8 cellular contexts compared by ENCODE assay signal in genomic region chr17:50533720-50534148, GRCh38. TPM values are rescaled to one million over a fixed set of nuclear protein-coding genes. Genes with fewer than 3 reads are reported as not detected.
DNase-seq lines count a peak whose midpoint lies in the region; ATAC-seq and TF ChIP-seq lines count a peak whose summit lies in the region.

No MANE protein-coding gene starts in this region.

- peaks cover 0 to 30% (median 2%) of the 10 kb centered on the region in 3 donors for H3K27me3 ChIP-seq in psoas muscle (ENCODE audit: insufficient read depth in 3 of 3, low read length in 2 of 3)

- 0 to 6% (median 3%) methylated on average over 15 to 17 of the region's 17 CpGs for WGBS in psoas muscle, 3 donors

- no peaks in the 10 kb centered on the region for H3K36me3 ChIP-seq in psoas muscle (ENCODE audit: insufficient read depth in 1 of 2, low read depth in 1 of 2)

- intact Hi-C loops in psoas muscle (cut with DNase I) = no loop called here

- H3K27ac ChIP-seq in psoas muscle = no peak overlapping the region

- DNase-seq in EH (ENCODE audit: low read depth) (peak; percentile 61), OCI-M1 (lab: John Stamatoyannopoulos, UW) (peak; percentile 50), glomerular visceral epithelial cell (ENCODE audit: extremely low spot score) (peak; percentile 37), psoas muscle (peak in 1 of 2 donors; percentile 56), SW 1271 (lab: John Stamatoyannopoulos, UW) (no peak)

- no peaks in the 10 kb centered on the region for H3K9me3 ChIP-seq in psoas muscle

- H3K4me3 ChIP-seq in psoas muscle = no peak overlapping the region

- peak; percentile 35 to 61 (median 48) for ATAC-seq in psoas muscle
- ATAC-seq in GM21367 (IDR thresholded peaks at IDR 0.05; ENCODE audit: unreplicated experiment) = no peak
- no peak for ATAC-seq in GM18505 (IDR thresholded peaks at IDR 0.05; ENCODE audit: unreplicated experiment)
- ATAC-seq in GM18907 (IDR thresholded peaks at IDR 0.05; ENCODE audit: unreplicated experiment) = no peak

- TF ChIP-seq CTCF in psoas muscle (IDR thresholded peaks at IDR 0.05) = no peak

- TF ChIP-seq POLR2A in GM18505 (IDR thresholded peaks at IDR 0.05; ENCODE audit: borderline replicate concordance, extremely low read depth, insufficient read depth, insufficient read length) = no peak

- H3K4me1 ChIP-seq in psoas muscle = peaks cover 14% of the 10 kb centered on the region

RNA-seq across cellular contexts. Expression of gene EPN3, which starts 1.2 kb away (rescaled TPM):
- under 1 TPM in 2 of 4 donors, not detected in 2; 0.12 to 0.15 TPM for total RNA-seq in psoas muscle
- polyA plus RNA-seq in psoas muscle = under 1 TPM in 1 of 3 donors, not detected in 2; 0.03 TPM

RNA-seq across cellular contexts. Expression of gene SPATA20, which starts 13.2 kb away (rescaled TPM):
- total RNA-seq in psoas muscle = 10 to 100 TPM; 16.7 to 25.8 (median 21.9) TPM
- polyA plus RNA-seq in psoas muscle = 1 to 10 TPM; 4.8 to 9.7 (median 5.4) TPM

RNA-seq across cellular contexts. Expression of gene MYCBPAP, which starts 25.5 kb away (rescaled TPM):
- under 1 TPM in 3 of 4 donors, not detected in 1; 0.27 to 0.99 (median 0.52) TPM for total RNA-seq in psoas muscle
- under 1 TPM in 2 of 3 donors, not detected in 1; 0.05 TPM for polyA plus RNA-seq in psoas muscle

RNA-seq across cellular contexts. Expression of gene CACNA1G, which starts 26.8 kb away (rescaled TPM):
- under 1 TPM in 3 of 4 donors, not detected in 1; 0.02 to 0.24 (median 0.17) TPM for total RNA-seq in psoas muscle
- under 1 TPM in 2 of 3 donors, not detected in 1; 0.04 TPM for polyA plus RNA-seq in psoas muscle

RNA-seq across cellular contexts. Expression of gene RSAD1, which starts 55.1 kb away (rescaled TPM):
- total RNA-seq in psoas muscle = 10 to 100 TPM; 44.1 to 60.4 (median 50.0) TPM
- 10 to 100 TPM; 34.3 to 63.2 (median 52.4) TPM for polyA plus RNA-seq in psoas muscle

Comparison
In these comparisons a context has a peak if more than half of its experiments do, and no peak if none do; other contexts are left out.
1. DNase-seq: peak in EH (single experiment), OCI-M1 (single experiment) and glomerular visceral epithelial cell (single experiment); none in SW 1271 (0 of 2).
2. ATAC-seq: peak in psoas muscle (4 of 4); none in GM21367 (single experiment), GM18505 (single experiment) and GM18907 (single experiment).